Comparison of ENCODE assay signal across 10 cellular contexts in genomic region chr11:19938866-19939265, GRCh38.
DNase-seq lines count a peak whose midpoint lies in the region; ATAC-seq and TF ChIP-seq lines count a peak whose summit lies in the region.
"Had no signal": no experiment of that assay in that cellular context is flagged by ENCODE, and none has a peak within 500 bp of the region (broad histone marks: within the 10 kb centered on the region; RNA-seq: fewer than 3 reads in every experiment).

No MANE protein-coding gene starts in this region.

- H3K4me1 ChIP-seq in thyroid gland, result peaks cover 8 to 25% of the 10 kb centered on the region in 2 donors

- no peak overlapping the region for H3K4me3 ChIP-seq in thyroid gland (replicated peaks in 1 of 3)

- no peak for TF ChIP-seq POLR2A in thyroid gland (IDR thresholded peaks at IDR 0.05)

- no peaks in the 10 kb centered on the region for H3K27me3 ChIP-seq in thyroid gland

- peak; percentile 45 for ATAC-seq in GM19395 (IDR thresholded peaks at IDR 0.05; ENCODE audit: unreplicated experiment)
- peak; percentile 67 for ATAC-seq in esophagus mucosa

- TF ChIP-seq CTCF in GM13977 (IDR thresholded peaks at IDR 0.05; ENCODE audit: extremely low read depth, insufficient read depth, missing control alignments) (no peak), thyroid gland (IDR thresholded peaks at IDR 0.05) (no peak)

- WGBS in thyroid gland, 2 donors, result 81 to 88% methylated on average over 4 of the region's 4 CpGs

- no peaks in the 10 kb centered on the region for H3K9me3 ChIP-seq in thyroid gland

- intact Hi-C loops in thyroid gland (cut with DNase I), result no loop called here

- peaks cover 0 to 6% of the 10 kb centered on the region in 2 donors for H3K36me3 ChIP-seq in thyroid gland

- no peak overlapping the region for H3K27ac ChIP-seq in thyroid gland

- in situ Hi-C loops in GM13977 (cut with MboI; ENCODE audit: low pct_unique_long_range_greater_than_20kb, low sequenced_read_pairs, unreplicated experiment), result no loop called here

- peak; percentile 27 for DNase-seq in GM13977 (ENCODE audit: low spot score)
- peak; percentile 64 for DNase-seq in NCI-H1105 treated with DMSO at 0.1 percent for 48 hours (lab: John Stamatoyannopoulos, UW)
- DNase-seq in AG20443 (ENCODE audit: low spot score), result no peak
- DNase-seq in thyroid gland, result no peak
- no peak for DNase-seq in middle frontal gyrus (ENCODE audit: extremely low spot score, low spot score)
- DNase-seq: activated CD4-positive, alpha-beta T cell treated with anti-CD3 and anti-CD28 coated beads, Interleukin-2, amount 50 U/mL, for 4 hours; GDM1; T1000 had no signal

Comparison
In these comparisons a context has a peak if more than half of its experiments do, and no peak if none do; other contexts are left out.
1. DNase-seq: peak in GM13977 (single experiment) and NCI-H1105 treated with DMSO at 0.1 percent for 48 hours (single experiment); none in AG20443 (single experiment), thyroid gland (0 of 2) and middle frontal gyrus (single experiment).